ENCODE assay signal across 13 cellular contexts in the genomic region with DNA sequence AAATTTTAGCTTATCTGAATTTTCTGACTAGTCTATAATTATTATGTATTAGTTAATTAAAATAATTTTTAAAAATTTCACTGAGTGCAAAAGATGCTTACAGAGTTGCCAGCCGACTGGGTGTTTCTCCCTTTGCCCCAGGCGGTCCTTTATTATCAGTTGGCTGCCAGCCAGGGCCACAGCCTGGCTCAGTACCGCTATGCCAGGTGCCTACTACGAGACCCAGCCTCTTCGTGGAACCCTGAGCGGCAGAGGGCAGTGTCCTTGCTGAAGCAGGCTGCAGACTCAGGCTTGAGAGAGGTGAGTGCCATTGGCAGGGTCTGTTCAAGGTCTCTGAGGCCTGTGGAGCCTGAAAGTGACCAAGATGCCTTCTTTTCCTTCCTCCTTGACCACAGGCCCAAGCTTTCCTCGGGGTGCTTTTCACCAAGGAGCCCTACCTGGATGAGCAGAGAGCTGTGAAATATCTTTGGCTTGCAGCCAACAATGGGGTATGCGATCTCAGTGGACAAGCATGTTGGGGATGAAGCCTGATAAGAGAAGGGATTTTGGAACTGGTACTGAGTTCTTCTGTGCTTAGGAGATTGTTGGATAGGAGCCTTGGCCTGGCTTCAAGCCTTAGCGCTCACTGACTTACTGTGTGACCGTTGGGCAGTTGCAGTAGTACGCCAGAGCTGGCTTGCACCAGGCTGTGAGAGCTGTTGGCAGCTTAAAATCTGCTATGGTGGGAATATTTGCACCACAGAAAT. TPM values are rescaled to one million over a fixed set of nuclear protein-coding genes. Genes with fewer than 3 reads are reported as not detected.
DNase-seq lines count a peak whose midpoint lies in the region; FAIRE-seq lines count a peak whose summit lies in the region.
"Had no signal": no experiment of that assay in that cellular context is flagged by ENCODE, and none has a peak within 500 bp of the region (broad histone marks: within the 10 kb centered on the region; RNA-seq: fewer than 3 reads in every experiment).

No MANE protein-coding gene starts in this region.

- in situ Hi-C loops in GM23248 (cut with MboI): no loop called here

- H2AFZ ChIP-seq in GM23248: no peak overlapping the region

- H3K9ac ChIP-seq in GM23248: no peak overlapping the region

- H3K4me1 ChIP-seq in small intestine (ENCODE audit: control insufficient read depth in 2 of 2, insufficient read depth in 1 of 2, low read depth in 1 of 2, low read length in 1 of 2) (no peaks in the 10 kb centered on the region), GM23248 (ENCODE audit: insufficient read depth) (no peaks in the 10 kb centered on the region)

- H3K4me3 ChIP-seq in small intestine (ENCODE audit: low read depth in 1 of 2, low read length in 2 of 2) (no peak overlapping the region), GM23248 (no peak overlapping the region)
- H3K4me3 ChIP-seq: suprapubic skin had no signal

- H3K27ac ChIP-seq in small intestine (ENCODE audit: low read depth in 1 of 2, low read length in 1 of 2) (no peak overlapping the region), GM23248 (no peak overlapping the region)
- H3K27ac ChIP-seq: suprapubic skin had no signal

- H3K27me3 ChIP-seq in small intestine (ENCODE audit: control insufficient read depth in 2 of 2, insufficient read depth in 2 of 2, low read length in 2 of 2) (no peaks in the 10 kb centered on the region), GM23248 (replicated peaks; ENCODE audit: insufficient read depth) (no peaks in the 10 kb centered on the region)
- H3K27me3 ChIP-seq: suprapubic skin had no signal

- no peaks in the 10 kb centered on the region for H4K20me1 ChIP-seq in GM23248 (ENCODE audit: insufficient read depth)

- 43 to 69% (median 58%) methylated on average over 11 of the region's 11 CpGs for WGBS in small intestine, 3 donors
- WGBS in GM23248 (ENCODE audit: low coverage in 1 of 2, low lambda C conversion rate in 2 of 2, missing lambda C conversion rate in 2 of 2), 2 experiments: 89 to 93% methylated on average over 11 of the region's 11 CpGs

- peaks cover 1% of the 10 kb centered on the region; the same call in 1 of the 2 replicates for H3F3A ChIP-seq in GM23248 (ENCODE audit: insufficient read depth)

- peak; percentile 76 for DNase-seq in NCI-H1105 treated with DMSO at 0.1 percent for 48 hours (lab: John Stamatoyannopoulos, UW)
- peak; percentile 94 for DNase-seq in NCI-H345 treated with DMSO at 0.1 percent for 48 hours (lab: John Stamatoyannopoulos, UW; ENCODE audit: unreplicated experiment)
- peak; percentile 71 for DNase-seq in cerebellum (ENCODE audit: low spot score)
- DNase-seq in small intestine: peak; percentile 88
- DNase-seq in NK-92 treated with Interleukin-12 subunit alpha and Interleukin-12 subunit beta, amount 100 ng/mL, for 24 hours (lab: John Stamatoyannopoulos, UW): no peak
- no peak for DNase-seq in GM23248
- no peak for DNase-seq in ecto neural progenitor cell (ENCODE audit: low spot score)
- DNase-seq: activated CD8-positive, alpha-beta T cell treated with anti-CD3 and anti-CD28 coated beads for 36 hours; MM.1S; naive B cell; T-helper 9 cell had no signal

- FAIRE-seq in small intestine (lab: Jason Lieb, UNC): no peak
- FAIRE-seq: islet of Langerhans had no signal

- no peaks in the 10 kb centered on the region for H3K9me2 ChIP-seq in GM23248 (ENCODE audit: insufficient read depth)

- no peak overlapping the region for H3K4me2 ChIP-seq in GM23248 (ENCODE audit: unreplicated experiment)

- no peaks in the 10 kb centered on the region for H3K79me2 ChIP-seq in GM23248 (ENCODE audit: insufficient read depth)

- H3K9me3 ChIP-seq in small intestine (ENCODE audit: control insufficient read depth, low read depth): no peaks in the 10 kb centered on the region
- no peaks in the 10 kb centered on the region for H3K9me3 ChIP-seq in GM23248 (ENCODE audit: low read depth)
- H3K9me3 ChIP-seq: suprapubic skin had no signal

- H3K36me3 ChIP-seq in small intestine (ENCODE audit: control insufficient read depth in 2 of 2, insufficient read depth in 2 of 2, low read length in 2 of 2) (peaks cover 27 to 29% of the 10 kb centered on the region in 2 donors), GM23248 (ENCODE audit: low read depth) (peaks cover 30% of the 10 kb centered on the region)

RNA-seq across cellular contexts. Expression of gene DELE1, which starts 10.6 kb away (rescaled TPM):
- total RNA-seq in cerebellum: 50.6 TPM
- polyA plus RNA-seq in small intestine (10 to 100 TPM; 32.2 to 45.4 (median 43.5) TPM), GM23248 (2016; fragmentation: Nextera tagmentation; extraction: Ambion mirVana) (28.9 and 35.1 TPM in 2 replicates)
- 39.5 and 47.9 TPM in 2 replicates for total RNA-seq in GM23248 (2014; rRNA removed; shearing (Covaris generic))

RNA-seq across cellular contexts. Expression of gene PCDH12, which starts 23.7 kb away (rescaled TPM):
- 4.2 TPM for total RNA-seq in cerebellum
- polyA plus RNA-seq in small intestine (1 to 10 TPM in 1 of 3 donors, under 1 TPM in 1, not detected in 1; under 0.01 to 2.6 TPM), GM23248 (2016; fragmentation: Nextera tagmentation; extraction: Ambion mirVana) (0.11 and 0.36 TPM in 2 replicates)
- total RNA-seq in GM23248 (2014; rRNA removed; shearing (Covaris generic)): 0.13 TPM in 1 of 2 replicates, not detected in the other

RNA-seq across cellular contexts. Expression of gene RNF14, which starts 34.6 kb away (rescaled TPM):
- total RNA-seq in cerebellum: 48.8 TPM
- polyA plus RNA-seq in small intestine: 10 to 100 TPM; 26.2 to 38.5 (median 29.3) TPM
- 101 and 110 TPM in 2 replicates for total RNA-seq in GM23248 (2014; rRNA removed; shearing (Covaris generic))
- 77.8 and 81.1 TPM in 2 replicates for polyA plus RNA-seq in GM23248 (2016; fragmentation: Nextera tagmentation; extraction: Ambion mirVana)

RNA-seq across cellular contexts. Expression of gene PCDH1, which starts 56.1 kb away (rescaled TPM):
- 27.4 TPM for total RNA-seq in cerebellum
- polyA plus RNA-seq in small intestine: 10 to 100 TPM; 15.7 to 43.9 (median 15.9) TPM
- total RNA-seq in GM23248 (2014; rRNA removed; shearing (Covaris generic)): 3.5 and 10.9 TPM in 2 replicates
- polyA plus RNA-seq in GM23248 (2016; fragmentation: Nextera tagmentation; extraction: Ambion mirVana): 1.6 and 2.4 TPM in 2 replicates

Comparison
In these comparisons a context has a peak if more than half of its experiments do, and no peak if none do; other contexts are left out.
1. DNase-seq: peak in NCI-H1105 treated with DMSO at 0.1 percent for 48 hours (single experiment), NCI-H345 treated with DMSO at 0.1 percent for 48 hours (single experiment), cerebellum (single experiment) and small intestine (single experiment); none in NK-92 treated with Interleukin-12 subunit alpha and Interleukin-12 subunit beta, amount 100 ng/mL, for 24 hours (single experiment), GM23248 (single experiment) and ecto neural progenitor cell (single experiment).